ENCODE assay signal across 1 cellular context in genomic region chr1:181094813-181095212, GRCh38.
TF ChIP-seq lines count a peak whose summit lies in the region.

No MANE protein-coding gene starts in this region.

TF ChIP-seq in HEK293, 187 proteins besides CTCF, POLR2A, EP300 and RAD21 (continued from another document and continues in another):
- TF ChIP-seq RBAK (tag by site-specific recombination; IDR thresholded peaks at IDR 0.05) (no peak), ZNF777 (tag by site-specific recombination; IDR thresholded peaks at IDR 0.05; ENCODE audit: borderline replicate concordance) (no peak), ZNF544 (tag by site-specific recombination; IDR thresholded peaks at IDR 0.05) (no peak), ZNF37A (tag by site-specific recombination; IDR thresholded peaks at IDR 0.05) (0 out of 2 replicates have a peak, but pooled peaks have one; percentile 67), ZBTB10 (tag by site-specific recombination; IDR thresholded peaks at IDR 0.05) (no peak), ZNF768 (tag by site-specific recombination; IDR thresholded peaks at IDR 0.05) (no peak), ZNF23 (tag by site-specific recombination; IDR thresholded peaks at IDR 0.05; ENCODE audit: borderline replicate concordance) (no peak), SCRT2 (tag by site-specific recombination; IDR thresholded peaks at IDR 0.05) (no peak), ZNF514 (tag by site-specific recombination; IDR thresholded peaks at IDR 0.05) (no peak), ZNF211 (tag by site-specific recombination; IDR thresholded peaks at IDR 0.05; ENCODE audit: low read depth) (no peak), HOXA7 (CRISPR knock-in tag; IDR thresholded peaks at IDR 0.05; ENCODE audit: borderline replicate concordance) (no peak), ZNF354C (tag by site-specific recombination; IDR thresholded peaks at IDR 0.05; ENCODE audit: borderline replicate concordance, low read depth) (no peak), ZNF433 (tag by site-specific recombination; IDR thresholded peaks at IDR 0.05; ENCODE audit: low read depth) (no peak), ELK4 (IDR thresholded peaks at IDR 0.05; ENCODE audit: borderline replicate concordance, low read depth, low read length) (peak; percentile 65; the same call in 1 of the 2 replicates), ZNF221 (tag by site-specific recombination; IDR thresholded peaks at IDR 0.05; ENCODE audit: borderline replicate concordance) (no peak), BCL11A (tag by site-specific recombination; IDR thresholded peaks at IDR 0.05; ENCODE audit: low read depth) (no peak), ZNF488 (tag by site-specific recombination; IDR thresholded peaks at IDR 0.05) (no peak), ZSCAN5A (tag by site-specific recombination; IDR thresholded peaks at IDR 0.05) (no peak), ZNF26 (tag by site-specific recombination; IDR thresholded peaks at IDR 0.05) (no peak), KLF16 (tag by site-specific recombination; IDR thresholded peaks at IDR 0.05) (no peak), ZNF658 (tag by site-specific recombination; IDR thresholded peaks at IDR 0.05) (no peak), ZBTB6 (tag by site-specific recombination; IDR thresholded peaks at IDR 0.05) (peak; percentile 21; the same call in 1 of the 2 replicates), KLF7 (tag by site-specific recombination; IDR thresholded peaks at IDR 0.05; ENCODE audit: borderline replicate concordance) (no peak), ZSCAN23 (tag by site-specific recombination; IDR thresholded peaks at IDR 0.05) (peak; percentile 18; the same call in 1 of the 2 replicates), ZSCAN18 (tag by site-specific recombination; IDR thresholded peaks at IDR 0.05) (no peak), ZNF692 (tag by site-specific recombination; IDR thresholded peaks at IDR 0.05) (0 out of 2 replicates have a peak, but pooled peaks have one; percentile 20), ZNF529 (tag by site-specific recombination; IDR thresholded peaks at IDR 0.05; ENCODE audit: insufficient replicate concordance) (no peak), ZBTB1 (tag by site-specific recombination; IDR thresholded peaks at IDR 0.05) (no peak), ZNF549 (tag by site-specific recombination; IDR thresholded peaks at IDR 0.05) (no peak), ZNF280D (tag by site-specific recombination; IDR thresholded peaks at IDR 0.05) (no peak), ZBTB44 (tag by site-specific recombination; IDR thresholded peaks at IDR 0.05) (no peak), ZXDB (tag by site-specific recombination; IDR thresholded peaks at IDR 0.05) (0 out of 2 replicates have a peak, but pooled peaks have one; percentile 54), ZNF350 (tag by site-specific recombination; IDR thresholded peaks at IDR 0.05) (no peak), HIC1 (tag by site-specific recombination; IDR thresholded peaks at IDR 0.05) (peak; percentile 54; the same call in 1 of the 2 replicates), ZNF837 (tag by site-specific recombination; IDR thresholded peaks at IDR 0.05) (no peak), ZBTB26 (tag by site-specific recombination; optimal IDR thresholded peaks at IDR 0.05) (no peak), ZNF624 (tag by site-specific recombination; IDR thresholded peaks at IDR 0.05) (no peak), KLF8 (tag by site-specific recombination; IDR thresholded peaks at IDR 0.05) (peak; percentile 76), BCL11B (tag by site-specific recombination; IDR thresholded peaks at IDR 0.05; ENCODE audit: low read depth) (no peak)
